6 cellular contexts compared by ENCODE assay signal in genomic region chr1:117648015-117648414, GRCh38.
"Had no signal": no experiment of that assay in that cellular context is flagged by ENCODE, and none has a peak within 500 bp of the region (broad histone marks: within the 10 kb centered on the region; RNA-seq: fewer than 3 reads in every experiment).

No MANE protein-coding gene starts in this region.

- H3K27ac Mint-ChIP-seq: HFFc6 had no signal

- ATAC-seq: HCT116 had no signal

- H3K4me3 Mint-ChIP-seq: HFFc6 had no signal

- DNase-seq: GM23248, GOT3, H7, HFFc6, IMR-90 had no signal

- H3K9me3 Mint-ChIP-seq: HFFc6 had no signal
